ENCODE assay signal across 9 cellular contexts in genomic region chr1:203148127-203148526, GRCh38. TPM values are rescaled to one million over a fixed set of nuclear protein-coding genes. Genes with fewer than 3 reads are reported as not detected.
DNase-seq lines count a peak whose midpoint lies in the region; ATAC-seq and TF ChIP-seq lines count a peak whose summit lies in the region.
"Had no signal": no experiment of that assay in that cellular context is flagged by ENCODE, and none has a peak within 500 bp of the region (broad histone marks: within the 10 kb centered on the region; RNA-seq: fewer than 3 reads in every experiment).

No MANE protein-coding gene starts in this region.

- TF ChIP-seq CTCF in progenitor cell of endocrine pancreas (IDR thresholded peaks at IDR 0.05; ENCODE audit: unreplicated experiment), result peak; percentile 44

- H3K4me1 Mint-ChIP-seq in progenitor cell of endocrine pancreas (ENCODE audit: low read depth), result peaks cover 25% of the 10 kb centered on the region
- no peaks in the 10 kb centered on the region for H3K4me1 Mint-ChIP-seq in effector memory CD8-positive, alpha-beta T cell (ENCODE audit: low read depth in 2 of 2)

- H3K36me3 Mint-ChIP-seq in progenitor cell of endocrine pancreas (ENCODE audit: insufficient read depth), result no peaks in the 10 kb centered on the region
- H3K36me3 Mint-ChIP-seq in effector memory CD8-positive, alpha-beta T cell (ENCODE audit: insufficient read depth), result peaks cover 3% of the 10 kb centered on the region

- no peaks in the 10 kb centered on the region for H3K27me3 Mint-ChIP-seq in progenitor cell of endocrine pancreas
- H3K27me3 Mint-ChIP-seq in effector memory CD8-positive, alpha-beta T cell, result peaks cover 18 to 66% of the 10 kb centered on the region in 2 donors

- DNase-seq in NCI-H1417 (lab: John Stamatoyannopoulos, UW) (peak in 2 of 3 experiments; percentile 22 to 23), NCI-H1417 treated with DMSO at 0.1 percent for 48 hours (lab: John Stamatoyannopoulos, UW) (no peak), NAMALWA (ENCODE audit: low spot score) (peak; percentile 35), progenitor cell of endocrine pancreas (ENCODE audit: low spot score, unreplicated experiment) (no peak), activated gamma-delta T cell (lab: John Stamatoyannopoulos, UW) (no peak)
- no peak for DNase-seq in activated T-cell treated with anti-CD3 and anti-CD28 coated beads, Interleukin-2, amount 50 U/mL, for 48 hours
- no peak for DNase-seq in effector memory CD8-positive, alpha-beta T cell
- DNase-seq: activated T-cell treated with anti-CD3 and anti-CD28 coated beads, Interleukin-2, amount 50 U/mL, for 72 hours had no signal

- no peak overlapping the region for H3K27ac Mint-ChIP-seq in progenitor cell of endocrine pancreas
- H3K27ac Mint-ChIP-seq in effector memory CD8-positive, alpha-beta T cell, result no peak overlapping the region
- H3K27ac Mint-ChIP-seq: activated T-cell treated with anti-CD3 and anti-CD28 coated beads, Interleukin-2, amount 50 U/mL, for 72 hours had no signal

- peak overlapping the region; percentile 79 for H3K27ac ChIP-seq in cingulate gyrus (ENCODE audit: low read depth, low read length)

- H3K9me3 Mint-ChIP-seq in progenitor cell of endocrine pancreas (ENCODE audit: low read depth), result no peaks in the 10 kb centered on the region
- H3K9me3 Mint-ChIP-seq in effector memory CD8-positive, alpha-beta T cell, result no peaks in the 10 kb centered on the region
- H3K9me3 Mint-ChIP-seq: activated T-cell treated with anti-CD3 and anti-CD28 coated beads, Interleukin-2, amount 50 U/mL, for 72 hours had no signal

- ATAC-seq in effector memory CD8-positive, alpha-beta T cell (replicated peaks), result no peak
- ATAC-seq: activated T-cell treated with anti-CD3 and anti-CD28 coated beads, Interleukin-2, amount 50 U/mL, for 72 hours had no signal

- no peak overlapping the region for H3K4me3 Mint-ChIP-seq in progenitor cell of endocrine pancreas (ENCODE audit: low read depth)
- no peak overlapping the region for H3K4me3 Mint-ChIP-seq in effector memory CD8-positive, alpha-beta T cell
- H3K4me3 Mint-ChIP-seq: activated T-cell treated with anti-CD3 and anti-CD28 coated beads, Interleukin-2, amount 50 U/mL, for 72 hours had no signal

RNA-seq across cellular contexts. Expression of gene ADORA1, which starts 20.6 kb away (rescaled TPM):
- total RNA-seq in progenitor cell of endocrine pancreas, result 0.14 and 0.16 TPM in 2 replicates
- total RNA-seq: activated T-cell treated with anti-CD3 and anti-CD28 coated beads, Interleukin-2, amount 50 U/mL, for 72 hours had no signal

RNA-seq across cellular contexts. Expression of gene MYBPH, which starts 27.5 kb away (rescaled TPM):
- total RNA-seq in progenitor cell of endocrine pancreas, result not detected in 2 replicates
- total RNA-seq: activated T-cell treated with anti-CD3 and anti-CD28 coated beads, Interleukin-2, amount 50 U/mL, for 72 hours had no signal

RNA-seq across cellular contexts. Expression of gene CHI3L1, which starts 38.4 kb away (rescaled TPM):
- not detected in 2 replicates for total RNA-seq in progenitor cell of endocrine pancreas
- total RNA-seq: activated T-cell treated with anti-CD3 and anti-CD28 coated beads, Interleukin-2, amount 50 U/mL, for 72 hours had no signal

Comparison
In these comparisons a context has a peak if more than half of its experiments do, and no peak if none do; other contexts are left out.
1. DNase-seq: peak in NCI-H1417 (2 of 3) and NAMALWA (single experiment); none in NCI-H1417 treated with DMSO at 0.1 percent for 48 hours (single experiment), progenitor cell of endocrine pancreas (single experiment), activated T-cell treated with anti-CD3 and anti-CD28 coated beads, Interleukin-2, amount 50 U/mL, for 48 hours (0 of 2), activated gamma-delta T cell (single experiment) and effector memory CD8-positive, alpha-beta T cell (0 of 3).